In genomic region chr19:9768175-9769112, GRCh38 we compare ENCODE assay signal across 8 cellular contexts. TPM values are rescaled to one million over a fixed set of nuclear protein-coding genes. Genes with fewer than 3 reads are reported as not detected.
DNase-seq lines count a peak whose midpoint lies in the region; ATAC-seq and TF ChIP-seq lines count a peak whose summit lies in the region.

Gene ZNF846, minus strand, starts transcription at chr19:9768738. Its CDS starts 3,788 bp downstream, at chr19:9764950.

- WGBS in lower leg skin, 2 donors, result 0% methylated on average over 41 to 65 of the region's 65 CpGs

- intact Hi-C loops in activated CD8-positive, alpha-beta T cell treated with anti-CD3 and anti-CD28 coated beads for 36 hours (cut with micrococcal nuclease), result no loop called here
- intact Hi-C loops in lower leg skin (cut with DNase I; ENCODE audit: low total_unique reads), result no loop called here

- peaks cover 12% of the 10 kb centered on the region for H3K9me3 Mint-ChIP-seq in activated CD8-positive, alpha-beta T cell treated with anti-CD3 and anti-CD28 coated beads for 36 hours

- peaks cover under 1 to 3% of the 10 kb centered on the region in 2 donors for H3K9me3 ChIP-seq in duodenal mucosa (ENCODE audit: control insufficient read depth in 1 of 2, low read length in 2 of 2)

- H3K4me1 ChIP-seq in duodenal mucosa (ENCODE audit: control insufficient read depth in 1 of 2, insufficient read depth in 2 of 2, low read length in 2 of 2), result peaks cover 0 to 11% of the 10 kb centered on the region in 2 donors

- POLR2A ChIA-PET in activated CD8-positive, alpha-beta T cell treated with anti-CD3 and anti-CD28 coated beads for 36 hours (lab: Charles Lee), result interaction anchor here (0.6 to 2.1 kb wide), 6 partner anchors 10 to 333 kb away, joined by 3 to 12 read pairs (median 4); partner anchors contain the start of genes FBXL12 and ZNF266

- peaks cover 7% of the 10 kb centered on the region for H3K4me1 Mint-ChIP-seq in activated CD8-positive, alpha-beta T cell treated with anti-CD3 and anti-CD28 coated beads for 36 hours (ENCODE audit: low read depth)

- H3K27me3 Mint-ChIP-seq in activated CD8-positive, alpha-beta T cell treated with anti-CD3 and anti-CD28 coated beads for 36 hours, result no peaks in the 10 kb centered on the region

- ATAC-seq in GM19395 (IDR thresholded peaks at IDR 0.05; ENCODE audit: unreplicated experiment), result peak; percentile 95
- ATAC-seq in HG03565 (IDR thresholded peaks at IDR 0.05; ENCODE audit: unreplicated experiment), result peak; percentile 98
- peak; percentile 97 for ATAC-seq in activated CD8-positive, alpha-beta T cell treated with anti-CD3 and anti-CD28 coated beads for 36 hours

- CTCF ChIA-PET in activated CD8-positive, alpha-beta T cell treated with anti-CD3 and anti-CD28 coated beads for 36 hours (lab: Charles Lee), result interaction anchor here (0.9 to 2.7 kb wide), 5 partner anchors 9 to 142 kb away, joined by 3 to 10 read pairs (median 8); no protein-coding TSS in a partner anchor

- H3K36me3 ChIP-seq in duodenal mucosa (ENCODE audit: control insufficient read depth in 1 of 2, insufficient read depth in 2 of 2, low read length in 2 of 2), result no peaks in the 10 kb centered on the region

- no peak for TF ChIP-seq POLR2A in lower leg skin (IDR thresholded peaks at IDR 0.05)

- DNase-seq in CD1c-positive myeloid dendritic cell (ENCODE audit: extremely low spot score) (peak; percentile 97), NCI-H82 (lab: John Stamatoyannopoulos, UW) (peak; percentile 97), lower leg skin (ENCODE audit: low spot score in 2 of 2) (peak; percentile 91 to 98)
- DNase-seq in activated CD8-positive, alpha-beta T cell treated with anti-CD3 and anti-CD28 coated beads for 36 hours, result peak; percentile 96
- peak; percentile 90 for DNase-seq in stimulated activated CD4-positive, alpha-beta T cell treated with anti-CD3 and anti-CD28 coated beads, Interleukin-4, amount 100 ng/mL, for 4 hours

- H3K4me3 ChIP-seq in duodenal mucosa (ENCODE audit: low read depth in 1 of 2, low read length in 2 of 2), result peak within 1 kb of the TSS; percentile 85 to 97
- peak within 1 kb of the TSS; percentile 52 for H3K4me3 ChIP-seq in lower leg skin (ENCODE audit: low read depth, poor library complexity, severe bottlenecking)

- H3K27me3 ChIP-seq in duodenal mucosa (ENCODE audit: control insufficient read depth in 1 of 2, insufficient read depth in 2 of 2, low read length in 2 of 2), result no peaks in the 10 kb centered on the region

- H3K36me3 Mint-ChIP-seq in activated CD8-positive, alpha-beta T cell treated with anti-CD3 and anti-CD28 coated beads for 36 hours (ENCODE audit: low read depth), result peaks cover 19% of the 10 kb centered on the region

- peak within 1 kb of the TSS; percentile 99 for H3K27ac Mint-ChIP-seq in activated CD8-positive, alpha-beta T cell treated with anti-CD3 and anti-CD28 coated beads for 36 hours

- no peak for TF ChIP-seq CTCF in activated CD8-positive, alpha-beta T cell treated with anti-CD3 and anti-CD28 coated beads for 36 hours (IDR thresholded peaks at IDR 0.05)
- TF ChIP-seq CTCF in lower leg skin (IDR thresholded peaks at IDR 0.05), result no peak

- peak within 1 kb of the TSS; percentile 93 for H3K27ac ChIP-seq in duodenal mucosa (ENCODE audit: low read depth, low read length)

- peak within 1 kb of the TSS; percentile 90 to 95 for H3K9ac ChIP-seq in duodenal mucosa (ENCODE audit: low read depth in 1 of 2, low read length in 2 of 2)

- H3K4me3 Mint-ChIP-seq in activated CD8-positive, alpha-beta T cell treated with anti-CD3 and anti-CD28 coated beads for 36 hours, result peak within 1 kb of the TSS; percentile 85

RNA-seq across cellular contexts. Expression of gene ZNF846, which starts in this region (rescaled TPM):
- 1 to 10 TPM; 5.1 to 6.1 TPM for total RNA-seq in activated CD8-positive, alpha-beta T cell treated with anti-CD3 and anti-CD28 coated beads for 36 hours
- total RNA-seq in lower leg skin, result 10 to 100 TPM in 2 of 4 donors, 1 to 10 TPM in 2; 8.7 to 15.5 (median 10.4) TPM

Comparison
In these comparisons a context has a peak if more than half of its experiments do, and no peak if none do; other contexts are left out.
1. Peak in every context shown above with its lines: DNase-seq, ATAC-seq, H3K4me3 ChIP-seq and H3K27ac ChIP-seq.